8 cellular contexts compared by ENCODE assay signal in genomic region chr14:61322799-61323290, GRCh38. TPM values are rescaled to one million over a fixed set of nuclear protein-coding genes. Genes with fewer than 3 reads are reported as not detected.
A peak's percentile ranks its signal among the peaks of the same experiment; 100 is the strongest.
DNase-seq lines count a peak whose midpoint lies in the region; TF ChIP-seq lines count a peak whose summit lies in the region.

No MANE protein-coding gene starts in this region.

- peaks cover 5% of the 10 kb centered on the region for H3K9me3 Mint-ChIP-seq in neural crest cell

- H3K27me3 Mint-ChIP-seq in neural crest cell (ENCODE audit: low read depth): peaks cover 47% of the 10 kb centered on the region

- H3K27ac ChIP-seq in dorsolateral prefrontal cortex: peak overlapping the region in 20 of 59 donors; percentile 3 to 83 (median 55)

- peak overlapping the region; percentile 42 for H3K4me3 Mint-ChIP-seq in neural crest cell

- H3K36me3 Mint-ChIP-seq in neural crest cell (ENCODE audit: low read depth): no peaks in the 10 kb centered on the region

- TF ChIP-seq CTCF in dorsolateral prefrontal cortex (IDR thresholded peaks at IDR 0.05 in 54 of 56, conservative IDR thresholded peaks at IDR 0.05 in 2 of 56; ENCODE audit: low read depth in 1 of 56, partially characterized antibody in 56 of 56) (no peak), neural crest cell (conservative IDR thresholded peaks at IDR 0.05) (no peak)

- H3K27me3 ChIP-seq in dorsolateral prefrontal cortex: peaks cover 0 to 57% (median 33%) of the 10 kb centered on the region in 45 donors

- peak; percentile 48 for DNase-seq in NCI-H146 (lab: John Stamatoyannopoulos, UW)
- no peak for DNase-seq in NCI-H146 treated with DMSO at 0.1 percent for 48 hours (lab: John Stamatoyannopoulos, UW; ENCODE audit: unreplicated experiment)
- DNase-seq in SW480 (ENCODE audit: low spot score): peak; percentile 61
- no peak for DNase-seq in dorsolateral prefrontal cortex
- no peak for DNase-seq in neural crest cell (ENCODE audit: low read depth, low spot score)
- no peak for DNase-seq in cerebellar cortex (ENCODE audit: low spot score)
- no peak for DNase-seq in islet precursor cell
- no peak for DNase-seq in hippocampal formation (lab: John Stamatoyannopoulos, UW)

- H3K4me3 ChIP-seq in dorsolateral prefrontal cortex: peak overlapping the region; percentile 16 to 72 (median 58)

- intact Hi-C loops in dorsolateral prefrontal cortex (cut with DNase I): no loop called here

- peaks cover 3% of the 10 kb centered on the region for H3K4me1 Mint-ChIP-seq in neural crest cell

- no peak overlapping the region for H3K27ac Mint-ChIP-seq in neural crest cell (ENCODE audit: unreplicated experiment)

RNA-seq across cellular contexts. Expression of gene PRKCH, which starts 1.5 kb away (rescaled TPM):
- total RNA-seq in dorsolateral prefrontal cortex (10 to 100 TPM in 100 of 120 experiments, 1 to 10 TPM in 20; 6.3 to 39.4 (median 13.3) TPM), neural crest cell (0.30 and 0.61 TPM in 2 replicates)

RNA-seq across cellular contexts. Expression of gene TMEM30B, which starts 41.7 kb away (rescaled TPM):
- total RNA-seq in dorsolateral prefrontal cortex (1 to 10 TPM in 30 of 120 experiments, under 1 TPM in 86, not detected in 4; 0.10 to 5.3 (median 0.61) TPM), neural crest cell (0.07 TPM in 1 of 2 replicates, not detected in the other)

Comparison
In these comparisons a context has a peak if more than half of its experiments do, and no peak if none do; other contexts are left out.
1. DNase-seq: peak in NCI-H146 (single experiment) and SW480 (single experiment); none in NCI-H146 treated with DMSO at 0.1 percent for 48 hours (single experiment), dorsolateral prefrontal cortex (0 of 10), neural crest cell (single experiment), cerebellar cortex (single experiment), islet precursor cell (single experiment) and hippocampal formation (0 of 2).